31 cellular contexts compared by ENCODE assay signal in the genomic region with DNA sequence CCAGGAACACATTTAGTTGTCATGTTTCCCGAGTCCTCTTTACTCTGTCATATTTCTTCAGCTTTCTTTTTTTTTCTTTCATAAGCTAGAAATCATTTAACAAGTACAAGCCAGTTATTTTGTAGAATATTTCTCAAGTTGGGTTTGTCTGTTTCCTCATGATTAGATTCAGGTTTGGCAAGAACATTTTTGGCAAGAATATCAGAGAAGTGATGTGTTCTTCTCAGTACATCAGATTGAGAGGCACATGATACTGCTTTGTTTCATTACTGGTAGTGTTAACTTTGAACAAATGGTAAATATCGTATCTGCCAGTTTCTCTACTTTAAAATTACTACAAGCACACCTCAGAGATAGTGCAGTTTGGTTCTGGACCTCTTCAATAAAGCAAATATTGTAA.
"Had no signal": no experiment of that assay in that cellular context is flagged by ENCODE, and none has a peak within 500 bp of the region (broad histone marks: within the 10 kb centered on the region; RNA-seq: fewer than 3 reads in every experiment).

No MANE protein-coding gene starts in this region.

- H3K27ac ChIP-seq: dorsolateral prefrontal cortex, esophagus squamous epithelium, gastrocnemius medialis, heart left ventricle, left lung, neutrophil, parathyroid adenoma, prostate gland, right atrium auricular region, sigmoid colon, spleen, thoracic aorta, tibial nerve, upper lobe of left lung had no signal

- H3K9me3 Mint-ChIP-seq: endodermal cell; natural killer cell treated with Interleukin-12 subunit alpha and Interleukin-12 subunit beta and Interleukin-15 and Interleukin-18, amount 100 ng/mL, for 72 hours; neural crest cell; stimulated activated memory B cell treated with anti-CD40 and anti-IgM and Interleukin-4, amounts not matched to agents 10 μg/mL and 1 μg/mL and 100 μg/mL, for 72 hours; stimulated activated naive CD8-positive, alpha-beta T cell treated with anti-CD3 and anti-CD28 coated beads, Interleukin-15, Interleukin-2, amounts not matched to agents 100 ng/mL and 50 ng/mL, for 24 hours had no signal

- H3K36me3 Mint-ChIP-seq: naive B cell; natural killer cell treated with Interleukin-12 subunit alpha and Interleukin-12 subunit beta and Interleukin-15 and Interleukin-18, amount 100 ng/mL, for 72 hours; stimulated activated memory B cell treated with anti-CD40 and anti-IgM and Interleukin-4, amounts not matched to agents 10 μg/mL and 1 μg/mL and 100 μg/mL, for 72 hours had no signal

- H3K27me3 ChIP-seq: dorsolateral prefrontal cortex, esophagus squamous epithelium, gastrocnemius medialis, heart left ventricle, left lung, neutrophil, right atrium auricular region, sigmoid colon, spleen, tibial nerve, upper lobe of left lung had no signal

- H3K4me3 ChIP-seq: dorsolateral prefrontal cortex, esophagus squamous epithelium, gastrocnemius medialis, heart left ventricle, left lung, mucosa of descending colon, prostate gland, right atrium auricular region, sigmoid colon, spleen, thoracic aorta, tibial nerve, upper lobe of left lung had no signal

- H3K4me3 Mint-ChIP-seq: endodermal cell; mesothelial cell of epicardium; naive B cell; natural killer cell treated with Interleukin-12 subunit alpha and Interleukin-12 subunit beta and Interleukin-15 and Interleukin-18, amount 100 ng/mL, for 72 hours; neural crest cell; stimulated activated memory B cell treated with anti-CD40 and anti-IgM and Interleukin-4, amounts not matched to agents 10 μg/mL and 1 μg/mL and 100 μg/mL, for 72 hours; stimulated activated naive CD8-positive, alpha-beta T cell treated with anti-CD3 and anti-CD28 coated beads, Interleukin-15, Interleukin-2, amounts not matched to agents 100 ng/mL and 50 ng/mL, for 24 hours had no signal

- ATAC-seq: gastrocnemius medialis; heart left ventricle; left lung; mucosa of descending colon; natural killer cell treated with Interleukin-12 subunit alpha and Interleukin-12 subunit beta and Interleukin-15 and Interleukin-18, amount 100 ng/mL, for 72 hours; stimulated activated memory B cell treated with anti-CD40 and anti-IgM and Interleukin-4, amounts not matched to agents 10 μg/mL and 1 μg/mL and 100 μg/mL, for 72 hours had no signal

- H3K27ac Mint-ChIP-seq: endodermal cell; mesothelial cell of epicardium; natural killer cell treated with Interleukin-12 subunit alpha and Interleukin-12 subunit beta and Interleukin-15 and Interleukin-18, amount 100 ng/mL, for 72 hours; stimulated activated memory B cell treated with anti-CD40 and anti-IgM and Interleukin-4, amounts not matched to agents 10 μg/mL and 1 μg/mL and 100 μg/mL, for 72 hours; stimulated activated naive CD8-positive, alpha-beta T cell treated with anti-CD3 and anti-CD28 coated beads, Interleukin-15, Interleukin-2, amounts not matched to agents 100 ng/mL and 50 ng/mL, for 24 hours had no signal

- H3K4me1 Mint-ChIP-seq: naive B cell; stimulated activated memory B cell treated with anti-CD40 and anti-IgM and Interleukin-4, amounts not matched to agents 10 μg/mL and 1 μg/mL and 100 μg/mL, for 72 hours had no signal

- DNase-seq: dorsolateral prefrontal cortex; effector CD4-positive, alpha-beta T cell; endodermal cell; esophagus squamous epithelium; foreskin fibroblast; gastrocnemius medialis; heart left ventricle; hippocampal formation; left cardiac atrium; left lung; mesenchymal stem cell; mucosa of descending colon; naive B cell; sigmoid colon; spleen; stimulated activated CD4-positive, alpha-beta T cell treated with anti-CD3 and anti-CD28 coated beads, Interleukin-4, amount 100 ng/mL, for 4 hours; upper lobe of left lung had no signal

- H3K9me3 ChIP-seq: esophagus squamous epithelium, gastrocnemius medialis, heart left ventricle, left lung, mucosa of descending colon, neutrophil, prostate gland, right atrium auricular region, sigmoid colon, spleen, thoracic aorta, tibial nerve, upper lobe of left lung had no signal

- FAIRE-seq: colon, islet of Langerhans, urothelium cell line had no signal

- H3K4me1 ChIP-seq: prostate gland had no signal

- H3K36me3 ChIP-seq: gastrocnemius medialis, left lung, neutrophil, prostate gland, right atrium auricular region, spleen had no signal

- H3K27me3 Mint-ChIP-seq: stimulated activated memory B cell treated with anti-CD40 and anti-IgM and Interleukin-4, amounts not matched to agents 10 μg/mL and 1 μg/mL and 100 μg/mL, for 72 hours; stimulated activated naive CD8-positive, alpha-beta T cell treated with anti-CD3 and anti-CD28 coated beads, Interleukin-15, Interleukin-2, amounts not matched to agents 100 ng/mL and 50 ng/mL, for 24 hours had no signal
